Comparison of ENCODE assay signal across 1 cellular context in genomic region chr19:3986260-3987041, GRCh38.
TF ChIP-seq lines count a peak whose summit lies in the region.

No MANE protein-coding gene starts in this region.

TF ChIP-seq in H1, 55 proteins besides CTCF, POLR2A, EP300 and RAD21:
- TF ChIP-seq NRF1 (IDR thresholded peaks at IDR 0.05; ENCODE audit: low read depth, low read length) (peak; percentile 54), SP4 (IDR thresholded peaks at IDR 0.05; ENCODE audit: low read length) (no peak), ZNF274 (IDR thresholded peaks at IDR 0.05; ENCODE audit: borderline replicate concordance, extremely low read depth, low read length) (no peak), CREB1 (IDR thresholded peaks at IDR 0.05) (0 out of 2 replicates have a peak, but pooled peaks have one; percentile 2), TCF12 (IDR thresholded peaks at IDR 0.05; ENCODE audit: low read depth, low read length) (peak; percentile 94; the same call in 1 of the 2 replicates), ATF3 (IDR thresholded peaks at IDR 0.05; ENCODE audit: insufficient read depth, low read depth, low read length) (no peak), POLR2AphosphoS5 (IDR thresholded peaks at IDR 0.05; ENCODE audit: low read depth, low read length) (peak; percentile 67; the same call in 1 of the 2 replicates), SP2 (IDR thresholded peaks at IDR 0.05; ENCODE audit: low read length) (no peak), SAP30 (IDR thresholded peaks at IDR 0.05; ENCODE audit: insufficient read depth, insufficient replicate concordance, low read length) (no peak), SIN3A (conservative IDR thresholded peaks at IDR 0.05 in 1 of 2, IDR thresholded peaks at IDR 0.05 in 1 of 2; ENCODE audit: low read depth in 1 of 2, low read length in 2 of 2) (no peak), HDAC6 (IDR thresholded peaks at IDR 0.05; ENCODE audit: low read depth, low read length) (no peak)
- TF ChIP-seq, protein P1, sequence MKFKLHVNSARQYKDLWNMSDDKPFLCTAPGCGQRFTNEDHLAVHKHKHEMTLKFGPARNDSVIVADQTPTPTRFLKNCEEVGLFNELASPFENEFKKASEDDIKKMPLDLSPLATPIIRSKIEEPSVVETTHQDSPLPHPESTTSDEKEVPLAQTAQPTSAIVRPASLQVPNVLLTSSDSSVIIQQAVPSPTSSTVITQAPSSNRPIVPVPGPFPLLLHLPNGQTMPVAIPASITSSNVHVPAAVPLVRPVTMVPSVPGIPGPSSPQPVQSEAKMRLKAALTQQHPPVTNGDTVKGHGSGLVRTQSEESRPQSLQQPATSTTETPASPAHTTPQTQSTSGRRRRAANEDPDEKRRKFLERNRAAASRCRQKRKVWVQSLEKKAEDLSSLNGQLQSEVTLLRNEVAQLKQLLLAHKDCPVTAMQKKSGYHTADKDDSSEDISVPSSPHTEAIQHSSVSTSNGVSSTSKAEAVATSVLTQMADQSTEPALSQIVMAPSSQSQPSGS (IDR thresholded peaks at IDR 0.05; ENCODE audit: low read length) = peak; percentile 40; the same call in 1 of the 2 replicates
